Comparison of ENCODE assay signal across 1 cellular context in the genomic region with DNA sequence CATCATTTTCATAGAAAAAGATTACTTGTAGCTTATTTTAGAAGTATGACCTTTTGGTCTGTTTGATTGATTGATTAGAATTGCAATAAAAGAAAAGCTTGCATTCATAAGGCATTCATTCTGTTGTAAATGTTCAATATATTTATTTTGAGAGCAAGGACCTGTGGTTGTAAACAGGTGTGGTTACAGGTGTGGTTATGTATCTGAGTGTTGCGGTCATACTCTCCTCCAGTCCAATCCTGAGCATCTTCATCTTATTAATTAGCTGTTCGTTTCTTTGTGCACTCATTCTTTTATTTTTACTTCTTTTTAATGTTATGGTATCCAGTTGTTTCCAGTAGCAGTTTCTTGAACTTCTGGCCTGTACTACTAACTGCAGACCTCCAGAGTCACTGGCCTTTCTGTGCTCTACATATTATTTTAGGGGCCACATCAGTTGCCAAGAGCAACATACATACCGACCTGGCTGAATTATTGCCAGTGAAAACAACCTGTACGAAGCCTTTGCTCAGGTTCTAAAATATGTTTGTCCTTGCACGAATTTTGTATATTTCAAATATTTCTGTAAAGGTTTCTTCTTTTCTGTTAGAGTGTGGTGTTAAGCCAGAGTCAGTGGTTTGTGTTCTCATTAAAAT.
TF ChIP-seq lines count a peak whose summit lies in the region.

No MANE protein-coding gene starts in this region.

TF ChIP-seq in HEK293, 187 proteins besides CTCF, POLR2A, EP300 and RAD21 (continued from another document):
- TF ChIP-seq, protein P1, sequence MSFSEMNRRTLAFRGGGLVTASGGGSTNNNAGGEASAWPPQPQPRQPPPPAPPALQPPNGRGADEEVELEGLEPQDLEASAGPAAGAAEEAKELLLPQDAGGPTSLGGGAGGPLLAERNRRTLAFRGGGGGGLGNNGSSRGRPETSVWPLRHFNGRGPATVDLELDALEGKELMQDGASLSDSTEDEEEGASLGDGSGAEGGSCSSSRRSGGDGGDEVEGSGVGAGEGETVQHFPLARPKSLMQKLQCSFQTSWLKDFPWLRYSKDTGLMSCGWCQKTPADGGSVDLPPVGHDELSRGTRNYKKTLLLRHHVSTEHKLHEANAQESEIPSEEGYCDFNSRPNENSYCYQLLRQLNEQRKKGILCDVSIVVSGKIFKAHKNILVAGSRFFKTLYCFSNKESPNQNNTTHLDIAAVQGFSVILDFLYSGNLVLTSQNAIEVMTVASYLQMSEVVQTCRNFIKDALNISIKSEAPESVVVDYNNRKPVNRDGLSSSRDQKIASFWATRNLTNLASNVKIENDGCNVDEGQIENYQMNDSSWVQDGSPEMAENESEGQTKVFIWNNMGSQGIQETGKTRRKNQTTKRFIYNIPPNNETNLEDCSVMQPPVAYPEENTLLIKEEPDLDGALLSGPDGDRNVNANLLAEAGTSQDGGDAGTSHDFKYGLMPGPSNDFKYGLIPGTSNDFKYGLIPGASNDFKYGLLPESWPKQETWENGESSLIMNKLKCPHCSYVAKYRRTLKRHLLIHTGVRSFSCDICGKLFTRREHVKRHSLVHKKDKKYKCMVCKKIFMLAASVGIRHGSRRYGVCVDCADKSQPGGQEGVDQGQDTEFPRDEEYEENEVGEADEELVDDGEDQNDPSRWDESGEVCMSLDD (tag by site-specific recombination; IDR thresholded peaks at IDR 0.05): no peak
TF ChIP-seq in HEK293: peak in this region for 1.
